ENCODE assay signal across 12 cellular contexts in the genomic region with DNA sequence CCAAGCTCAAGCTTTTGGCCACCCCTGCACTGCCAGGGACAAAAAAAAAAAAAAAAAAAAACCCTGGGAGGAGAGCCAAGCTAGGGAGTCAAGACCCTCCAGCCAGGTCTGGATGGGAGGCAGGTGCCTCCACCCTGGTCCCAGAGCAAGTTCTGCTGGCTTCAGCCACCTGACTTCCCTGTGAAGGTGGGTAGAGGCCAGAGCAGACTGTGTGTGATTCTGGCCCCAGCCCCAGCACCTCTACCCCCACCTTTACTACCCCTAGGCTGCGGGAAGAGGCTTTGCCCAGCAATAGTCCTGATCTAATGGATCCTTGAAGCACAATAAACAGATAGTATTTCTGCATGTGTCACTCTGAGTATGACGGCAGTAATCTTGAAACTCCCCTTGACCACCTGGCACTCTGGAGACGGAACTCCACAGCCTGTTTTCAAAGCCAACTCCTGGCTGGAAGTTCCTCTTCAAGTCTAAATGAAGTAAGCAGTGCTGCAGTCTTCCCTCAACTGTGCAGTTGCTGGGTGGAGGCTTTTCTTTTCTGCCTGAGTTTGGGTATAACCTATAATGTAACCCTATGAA. TPM values are rescaled to one million over a fixed set of nuclear protein-coding genes. Genes with fewer than 3 reads are reported as not detected.
DNase-seq lines count a peak whose midpoint lies in the region; ATAC-seq and TF ChIP-seq lines count a peak whose summit lies in the region.
"Had no signal": no experiment of that assay in that cellular context is flagged by ENCODE, and none has a peak within 500 bp of the region (broad histone marks: within the 10 kb centered on the region; RNA-seq: fewer than 3 reads in every experiment).

No MANE protein-coding gene starts in this region.

- no peak overlapping the region for H2BK12ac ChIP-seq in H9 (ENCODE audit: insufficient read length, low read depth, low read length)

- 0 out of 7 replicates have a peak, but pooled peaks cover 0 to 3% (median 0%) of the 10 kb centered on the region in 3 experiments for H3K36me3 Mint-ChIP-seq in H9 (ENCODE audit: insufficient read depth in 1 of 3, low read depth in 3 of 3)
- H3K36me3 Mint-ChIP-seq in chondrocyte (ENCODE audit: low read depth), result no peaks in the 10 kb centered on the region
- H3K36me3 Mint-ChIP-seq in activated CD8-positive, alpha-beta T cell treated with anti-CD3 and anti-CD28 coated beads, Interleukin-2, amount 10 ng/mL, durations not matched to agents 7 days and 5 days (ENCODE audit: low read depth), result no peaks in the 10 kb centered on the region

- H3K56ac ChIP-seq in H9 (ENCODE audit: insufficient read length, low read depth, low read length), result no peak overlapping the region

- peaks cover 5 to 10% of the 10 kb centered on the region in 2 experiments; a peak in 2 of 5 replicates for H3K9me3 Mint-ChIP-seq in H9
- H3K9me3 Mint-ChIP-seq in chondrocyte (ENCODE audit: low read depth), result no peaks in the 10 kb centered on the region
- H3K9me3 Mint-ChIP-seq in activated CD8-positive, alpha-beta T cell treated with anti-CD3 and anti-CD28 coated beads, Interleukin-2, amount 10 ng/mL, durations not matched to agents 7 days and 5 days (ENCODE audit: insufficient read depth), result no peaks in the 10 kb centered on the region

- no peaks in the 10 kb centered on the region for H3K79me2 ChIP-seq in H9 (ENCODE audit: insufficient read depth, low read length)

- no peak overlapping the region for H4K91ac ChIP-seq in H9 (ENCODE audit: insufficient read length, low read depth, low read length)

- no peak for ATAC-seq in activated CD8-positive, alpha-beta T cell treated with anti-CD3 and anti-CD28 coated beads, Interleukin-2, amount 10 ng/mL, durations not matched to agents 7 days and 5 days
- no peak for ATAC-seq in GM21619 (IDR thresholded peaks at IDR 0.05; ENCODE audit: unreplicated experiment)
- no peak for ATAC-seq in GM18868 (IDR thresholded peaks at IDR 0.05; ENCODE audit: unreplicated experiment)

- H3K27ac Mint-ChIP-seq in H9 (no peak overlapping the region; a peak in 1 of 7 replicates), chondrocyte (ENCODE audit: unreplicated experiment) (peak overlapping the region; percentile 96)
- H3K27ac Mint-ChIP-seq in activated CD8-positive, alpha-beta T cell treated with anti-CD3 and anti-CD28 coated beads, Interleukin-2, amount 10 ng/mL, durations not matched to agents 7 days and 5 days, result no peak overlapping the region

- no peak overlapping the region for H3K9ac ChIP-seq in H9 (ENCODE audit: extremely low read depth, insufficient read length, low read length)
- H3K9ac ChIP-seq in mucosa of stomach (ENCODE audit: low read length), result peak overlapping the region; percentile 67

- H2BK15ac ChIP-seq in H9 (ENCODE audit: low read depth, low read length), result no peak overlapping the region

- H2AFZ ChIP-seq in H9 (ENCODE audit: low read length), result no peak overlapping the region

- H3K9me3 ChIP-seq in H9 (ENCODE audit: control insufficient read depth, low read depth, low read length) (no peaks in the 10 kb centered on the region), mucosa of stomach (ENCODE audit: control insufficient read depth, low read length) (no peaks in the 10 kb centered on the region)

- TF ChIP-seq CTCF in BJ (IDR thresholded peaks at IDR 0.05; ENCODE audit: insufficient read depth, low read depth, low read length) (no peak), H9 (conservative IDR thresholded peaks at IDR 0.05) (no peak), chondrocyte (IDR thresholded peaks at IDR 0.05) (no peak)

- peak overlapping the region; percentile 39; the same call in 1 of the 2 replicates for H3K4me3 ChIP-seq in BJ (ENCODE audit: low read depth, low read length)
- H3K4me3 ChIP-seq in mucosa of stomach (ENCODE audit: low read length), result no peak overlapping the region

- DNase-seq in BJ (ENCODE audit: low read depth) (no peak), H9 (no peak), chondrocyte (ENCODE audit: low spot score) (no peak), NCI-H524 treated with DMSO at 0.1 percent for 48 hours (lab: John Stamatoyannopoulos, UW) (no peak)
- no peak for DNase-seq in activated CD8-positive, alpha-beta T cell treated with anti-CD3 and anti-CD28 coated beads, Interleukin-2, amount 10 ng/mL, durations not matched to agents 7 days and 5 days
- DNase-seq: activated gamma-delta T cell; IMR-90; stimulated activated naive CD4-positive, alpha-beta T cell treated with Interleukin-2 at 50 U/mL for 16 hours had no signal

- H3K4me3 Mint-ChIP-seq in H9, result 0 out of 5 replicates have a peak overlapping the region, but pooled peaks of 1 of the 2 experiments have one; percentile 32
- H3K4me3 Mint-ChIP-seq in chondrocyte (ENCODE audit: unreplicated experiment), result no peak overlapping the region
- H3K4me3 Mint-ChIP-seq in activated CD8-positive, alpha-beta T cell treated with anti-CD3 and anti-CD28 coated beads, Interleukin-2, amount 10 ng/mL, durations not matched to agents 7 days and 5 days, result no peak overlapping the region

- no peak overlapping the region for H3K23ac ChIP-seq in H9 (ENCODE audit: insufficient read length, low read depth, low read length)

- no peak overlapping the region for H2BK5ac ChIP-seq in H9 (ENCODE audit: insufficient read length, low read length)

- H3K4me1 ChIP-seq in H9 (ENCODE audit: insufficient read depth, low read length) (peaks cover 2% of the 10 kb centered on the region; the same call in 1 of the 2 replicates), mucosa of stomach (ENCODE audit: control insufficient read depth, insufficient read depth, low read length) (peaks cover 44% of the 10 kb centered on the region)

- H3K27ac ChIP-seq in H9 (ENCODE audit: insufficient read length, low read depth, low read length), result no peak overlapping the region

- no peaks in the 10 kb centered on the region for H4K20me1 ChIP-seq in H9 (ENCODE audit: control insufficient read depth, insufficient read depth, insufficient read length)

- peak overlapping the region; percentile 55 for H3K4me2 ChIP-seq in H9 (ENCODE audit: insufficient read depth, insufficient read length, low read length)

- no CpG with 5 or more reads among the region's 3 CpGs for WGBS in H9 (ENCODE audit: extremely low coverage, insufficient read length, low lambda C conversion rate)

- CTCF ChIA-PET in BJ (lab: Yijun Ruan, JAX), result interaction anchor here (0.6 to 4.0 kb wide), 20 partner anchors 8 to 546 kb away, joined by 3 to 66 read pairs (median 5); a partner anchor contains a TSS
- CTCF ChIA-PET in activated CD8-positive, alpha-beta T cell treated with anti-CD3 and anti-CD28 coated beads, Interleukin-2, amount 10 ng/mL, durations not matched to agents 7 days and 5 days (lab: Charles Lee), result interaction anchor here (1.2 to 5.4 kb wide), 7 partner anchors 9 to 531 kb away, joined by 3 to 59 read pairs (median 11); a partner anchor contains a TSS

- no peaks in the 10 kb centered on the region for H3K36me3 ChIP-seq in BJ (ENCODE audit: control insufficient read depth, insufficient read depth, low read length)
- H3K36me3 ChIP-seq in mucosa of stomach (ENCODE audit: control insufficient read depth, insufficient read depth, low read length), result no peaks in the 10 kb centered on the region

- H3K4me1 Mint-ChIP-seq in H9, result peaks cover 18 to 19% of the 10 kb centered on the region in 2 experiments
- H3K4me1 Mint-ChIP-seq in chondrocyte (ENCODE audit: low read depth), result peaks cover 25% of the 10 kb centered on the region
- peaks cover 8% of the 10 kb centered on the region for H3K4me1 Mint-ChIP-seq in activated CD8-positive, alpha-beta T cell treated with anti-CD3 and anti-CD28 coated beads, Interleukin-2, amount 10 ng/mL, durations not matched to agents 7 days and 5 days (ENCODE audit: low read depth)

- no peak overlapping the region for H2BK20ac ChIP-seq in H9 (ENCODE audit: low read depth, low read length, poor library complexity, severe bottlenecking)

- H3T11ph ChIP-seq in H9 (ENCODE audit: low read length), result no peak overlapping the region

- H3K27me3 ChIP-seq in BJ (ENCODE audit: control insufficient read depth, insufficient read depth, low read length), result no peaks in the 10 kb centered on the region; the same call in 1 of the 2 replicates
- peaks cover 4% of the 10 kb centered on the region; the same call in 1 of the 2 replicates for H3K27me3 ChIP-seq in H9 (ENCODE audit: insufficient read depth, low read length)
- H3K27me3 ChIP-seq in mucosa of stomach (ENCODE audit: control insufficient read depth, insufficient read depth, low read length), result peaks cover 4% of the 10 kb centered on the region

- H4K8ac ChIP-seq in H9 (replicated peaks; ENCODE audit: insufficient read length, low read depth, low read length), result no peak overlapping the region

- no peak overlapping the region for H4K5ac ChIP-seq in H9 (ENCODE audit: insufficient read length, low read depth, low read length)

- H3K4ac ChIP-seq in H9 (ENCODE audit: low read depth, low read length), result no peak overlapping the region

- no peak overlapping the region for H2AK5ac ChIP-seq in H9 (ENCODE audit: insufficient read length, low read length)

- no peaks in the 10 kb centered on the region for H3K79me1 ChIP-seq in H9 (ENCODE audit: insufficient read depth, low read depth, low read length, poor library complexity, severe bottlenecking)

- no peak overlapping the region for H3K14ac ChIP-seq in H9 (ENCODE audit: insufficient read depth, low read length)

- H3K18ac ChIP-seq in H9 (ENCODE audit: insufficient read length, low read depth, low read length), result no peak overlapping the region

- H3K27me3 Mint-ChIP-seq in H9 (ENCODE audit: low read depth) (peaks cover 58% of the 10 kb centered on the region), chondrocyte (ENCODE audit: low read depth) (peaks cover 3% of the 10 kb centered on the region)
- H3K27me3 Mint-ChIP-seq in activated CD8-positive, alpha-beta T cell treated with anti-CD3 and anti-CD28 coated beads, Interleukin-2, amount 10 ng/mL, durations not matched to agents 7 days and 5 days (ENCODE audit: low read depth), result peaks cover 26% of the 10 kb centered on the region

- H2BK120ac ChIP-seq in H9 (ENCODE audit: low read depth, low read length, poor library complexity, severe bottlenecking), result no peak overlapping the region

- peaks cover 8% of the 10 kb centered on the region for H3K23me2 ChIP-seq in H9 (ENCODE audit: insufficient read length, low read depth, low read length, poor library complexity, severe bottlenecking)

- POLR2A ChIA-PET in BJ (lab: Charles Lee), result no interaction called here
- POLR2A ChIA-PET in activated CD8-positive, alpha-beta T cell treated with anti-CD3 and anti-CD28 coated beads, Interleukin-2, amount 10 ng/mL, durations not matched to agents 7 days and 5 days (lab: Charles Lee), result interaction anchor here (0.7 to 1.4 kb wide), 2 partner anchors 154 to 1185 kb away, joined by 3 read pairs; a partner anchor contains a TSS

RNA-seq across cellular contexts. Expression of a gene that starts 9.8 kb away (rescaled TPM):
- not detected in 2 replicates for polyA plus RNA-seq in BJ (2011; rRNA removed)
- polyA minus RNA-seq in BJ (2011; rRNA and poly(A)+ RNA removed), result not detected in 2 replicates
- total RNA-seq in H9 (2021) (not detected in 2 replicates), chondrocyte (not detected in 3 replicates)
- total RNA-seq in activated CD8-positive, alpha-beta T cell treated with anti-CD3 and anti-CD28 coated beads, Interleukin-2, amount 10 ng/mL, durations not matched to agents 7 days and 5 days, result not detected
- total RNA-seq: fibroblast of lung, IMR-90 had no signal
- polyA plus RNA-seq: fibroblast of lung, IMR-90 had no signal

RNA-seq across cellular contexts. Expression of a gene that starts 42.8 kb away (rescaled TPM):
- not detected in 2 replicates for polyA plus RNA-seq in BJ (2011; rRNA removed)
- 0.14 TPM in 1 of 2 replicates, not detected in the other for polyA minus RNA-seq in BJ (2011; rRNA and poly(A)+ RNA removed)
- total RNA-seq in H9 (2021) (not detected in 2 replicates), chondrocyte (not detected in 3 replicates)
- not detected for total RNA-seq in activated CD8-positive, alpha-beta T cell treated with anti-CD3 and anti-CD28 coated beads, Interleukin-2, amount 10 ng/mL, durations not matched to agents 7 days and 5 days
- total RNA-seq: fibroblast of lung, IMR-90 had no signal
- polyA plus RNA-seq: fibroblast of lung, IMR-90 had no signal

RNA-seq across cellular contexts. Expression of a gene that starts 51.9 kb away (rescaled TPM):
- not detected in 2 replicates for polyA plus RNA-seq in BJ (2011; rRNA removed)
- not detected in 2 replicates for polyA minus RNA-seq in BJ (2011; rRNA and poly(A)+ RNA removed)
- total RNA-seq in H9 (2021), result 0.04 TPM in 1 of 2 replicates, not detected in the other
- total RNA-seq in chondrocyte, result 0.10 TPM in 2 of 3 replicates, not detected in the other
- total RNA-seq in activated CD8-positive, alpha-beta T cell treated with anti-CD3 and anti-CD28 coated beads, Interleukin-2, amount 10 ng/mL, durations not matched to agents 7 days and 5 days, result not detected
- total RNA-seq: fibroblast of lung, IMR-90 had no signal
- polyA plus RNA-seq: IMR-90 had no signal
